In genomic region chr13:101523732-101524131, GRCh38 we compare ENCODE assay signal across 15 cellular contexts.
DNase-seq lines count a peak whose midpoint lies in the region; ATAC-seq and TF ChIP-seq lines count a peak whose summit lies in the region.
"Had no signal": no experiment of that assay in that cellular context is flagged by ENCODE, and none has a peak within 500 bp of the region (broad histone marks: within the 10 kb centered on the region; RNA-seq: fewer than 3 reads in every experiment).

No MANE protein-coding gene starts in this region.

- H4K20me1 ChIP-seq in fibroblast of lung (ENCODE audit: control insufficient read depth, extremely low read depth, insufficient read depth, low read length): no peaks in the 10 kb centered on the region

- in situ Hi-C loops in G401 (cut with HindIII; ENCODE audit: low sequenced_read_pairs): no loop called here

- H3K36me3 Mint-ChIP-seq in T-helper 17 cell (ENCODE audit: low read depth): no peaks in the 10 kb centered on the region

- H3K9me3 ChIP-seq in fibroblast of lung (ENCODE audit: control insufficient read depth, insufficient read depth, low read depth, low read length) (no peaks in the 10 kb centered on the region), psoas muscle (no peaks in the 10 kb centered on the region), T-helper 17 cell (ENCODE audit: control insufficient read depth, low read length, poor library complexity, severe bottlenecking) (no peaks in the 10 kb centered on the region)
- H3K9me3 ChIP-seq: Caco-2 had no signal

- peak; percentile 57 to 78 (median 74) for ATAC-seq in psoas muscle
- no peak for ATAC-seq in HG03139 (IDR thresholded peaks at IDR 0.05; ENCODE audit: unreplicated experiment)
- ATAC-seq in HG02571 (IDR thresholded peaks at IDR 0.05; ENCODE audit: unreplicated experiment): no peak
- no peak for ATAC-seq in T-helper 17 cell
- ATAC-seq: activated CD4-positive, alpha-beta T cell treated with anti-CD3 and anti-CD28 coated beads for 36 hours had no signal

- TF ChIP-seq CTCF in fibroblast of lung (conservative IDR thresholded peaks at IDR 0.05 in 1 of 2, IDR thresholded peaks at IDR 0.05 in 1 of 2; ENCODE audit: low read depth in 1 of 2, low read length in 2 of 2) (no peak), psoas muscle (IDR thresholded peaks at IDR 0.05) (no peak)

- H3K27me3 ChIP-seq in fibroblast of lung (ENCODE audit: control insufficient read depth, insufficient read depth, low read length) (no peaks in the 10 kb centered on the region), psoas muscle (ENCODE audit: insufficient read depth in 3 of 3, low read length in 2 of 3) (no peaks in the 10 kb centered on the region)

- DNase-seq in G401 (ENCODE audit: low spot score) (peak; percentile 77), RKO (ENCODE audit: low spot score) (peak; percentile 76), fibroblast of lung (ENCODE audit: low read depth in 2 of 2) (peak; percentile 68 to 86), psoas muscle (peak in 1 of 2 donors; percentile 28), T-helper 17 cell (no peak), SIG-M5 (lab: John Stamatoyannopoulos, UW) (no peak)
- DNase-seq: activated CD4-positive, alpha-beta T cell treated with anti-CD3 and anti-CD28 coated beads for 36 hours; activated naive CD4-positive, alpha-beta T cell treated with anti-CD3 and anti-CD28 coated beads for 36 hours; Caco-2; GOT3; mesendoderm; RPMI8226; small intestine had no signal

- H3K4me1 Mint-ChIP-seq in T-helper 17 cell: peaks cover 19% of the 10 kb centered on the region

- H3K27ac ChIP-seq in fibroblast of lung (ENCODE audit: insufficient read depth, low read length) (no peak overlapping the region), psoas muscle (no peak overlapping the region)

- H3K4me1 ChIP-seq in fibroblast of lung (ENCODE audit: control insufficient read depth, extremely low read depth, insufficient read depth, low read length) (peaks cover 5% of the 10 kb centered on the region), psoas muscle (no peaks in the 10 kb centered on the region)
- H3K4me1 ChIP-seq: Caco-2 had no signal

- intact Hi-C loops in psoas muscle (cut with DNase I): no loop called here

- no peak overlapping the region for H3K27ac Mint-ChIP-seq in T-helper 17 cell
- H3K27ac Mint-ChIP-seq: activated CD4-positive, alpha-beta T cell treated with anti-CD3 and anti-CD28 coated beads for 36 hours; activated naive CD4-positive, alpha-beta T cell treated with anti-CD3 and anti-CD28 coated beads for 36 hours had no signal

- peak overlapping the region; percentile 4 for H3K4me2 ChIP-seq in fibroblast of lung (ENCODE audit: extremely low read depth, insufficient read depth, low read length)

- H3K4me3 Mint-ChIP-seq in T-helper 17 cell: no peak overlapping the region
- H3K4me3 Mint-ChIP-seq: activated CD4-positive, alpha-beta T cell treated with anti-CD3 and anti-CD28 coated beads for 36 hours; activated naive CD4-positive, alpha-beta T cell treated with anti-CD3 and anti-CD28 coated beads for 36 hours had no signal

- no peak overlapping the region for H3K4me3 ChIP-seq in fibroblast of lung (replicated peaks in 1 of 4; ENCODE audit: control extremely low read depth in 1 of 4, insufficient read depth in 1 of 4, low read depth in 3 of 4, low read length in 4 of 4)
- no peak overlapping the region for H3K4me3 ChIP-seq in psoas muscle

- no peak overlapping the region for H3K9ac ChIP-seq in fibroblast of lung (ENCODE audit: insufficient read depth, low read length)

- no peaks in the 10 kb centered on the region for H3K79me2 ChIP-seq in fibroblast of lung (ENCODE audit: control insufficient read depth, insufficient read depth, low read length)

- 12 to 39% (median 19%) methylated on average over 2 of the region's 2 CpGs for WGBS in psoas muscle, 3 donors

- no peak overlapping the region for H2AFZ ChIP-seq in fibroblast of lung (ENCODE audit: low read length)

- no peaks in the 10 kb centered on the region for H3K27me3 Mint-ChIP-seq in T-helper 17 cell

- H3K36me3 ChIP-seq in fibroblast of lung (ENCODE audit: control insufficient read depth, insufficient read depth, low read length) (no peaks in the 10 kb centered on the region), psoas muscle (ENCODE audit: insufficient read depth in 1 of 2, low read depth in 1 of 2) (no peaks in the 10 kb centered on the region)

Comparison
In these comparisons a context has a peak if more than half of its experiments do, and no peak if none do; other contexts are left out.
1. DNase-seq: peak in G401 (single experiment), RKO (single experiment) and fibroblast of lung (2 of 2); none in T-helper 17 cell (0 of 3) and SIG-M5 (single experiment).
2. ATAC-seq: peak in psoas muscle (4 of 4); none in HG03139 (single experiment), HG02571 (single experiment) and T-helper 17 cell (single experiment).